ENCODE assay signal across 8 cellular contexts in the genomic region with DNA sequence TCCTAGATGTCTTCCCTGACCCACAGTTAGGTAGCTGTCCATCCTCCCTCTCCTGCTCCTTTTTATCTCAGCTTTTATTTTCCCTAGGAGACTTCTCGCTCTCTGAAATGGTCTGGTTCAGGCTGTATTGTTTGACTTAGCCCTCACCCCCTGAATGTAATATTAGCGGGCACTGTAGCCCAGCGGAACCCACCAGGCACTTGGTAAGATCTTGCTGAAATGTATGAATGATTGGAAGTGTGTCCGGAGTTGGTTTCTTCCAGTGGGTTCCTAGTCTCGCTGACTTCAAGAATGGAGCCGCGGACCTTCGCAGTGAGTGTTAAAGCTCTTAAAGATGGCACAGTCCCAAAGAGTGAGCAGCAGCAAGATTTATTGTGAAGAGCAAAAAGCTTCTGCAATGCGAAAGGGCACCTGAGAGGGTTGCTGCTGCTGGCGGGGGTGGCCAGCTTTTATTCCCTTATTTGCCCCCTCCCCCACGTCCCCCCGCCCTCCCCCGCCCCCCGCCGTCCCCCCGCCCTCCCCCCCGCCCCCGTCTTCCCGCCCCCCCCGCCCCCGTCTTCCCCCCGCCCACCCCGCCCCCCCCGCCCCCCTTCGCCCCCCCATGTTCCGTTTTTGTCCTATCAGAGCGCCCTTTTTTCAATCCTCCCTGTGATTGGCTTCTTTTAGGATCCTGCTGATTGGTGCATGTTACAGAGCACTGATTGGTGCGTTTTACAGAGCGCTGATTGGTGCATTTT. TPM values are rescaled to one million over a fixed set of nuclear protein-coding genes. Genes with fewer than 3 reads are reported as not detected.
A peak's percentile ranks its signal among the peaks of the same experiment; 100 is the strongest.
DNase-seq lines count a peak whose midpoint lies in the region; ATAC-seq and TF ChIP-seq lines count a peak whose summit lies in the region.

No MANE protein-coding gene starts in this region.

- H3K9me3 ChIP-seq in AG04450 (ENCODE audit: control insufficient read depth, insufficient read depth, low read length) (no peaks in the 10 kb centered on the region), neutrophil (no peaks in the 10 kb centered on the region)

- CTCF ChIA-PET in AG04450 (lab: Charles Lee) = no interaction called here

- no peak for DNase-seq in AG04450 (ENCODE audit: low read depth, low spot score)
- DNase-seq in RPMI7951 (ENCODE audit: low read depth) = peak; percentile 79
- DNase-seq in epithelial cell of proximal tubule (ENCODE audit: low read depth) = no peak
- no peak for DNase-seq in superior temporal gyrus (ENCODE audit: extremely low spot score)

- TF ChIP-seq CTCF in AG04450 (IDR thresholded peaks at IDR 0.05; ENCODE audit: low read depth, low read length) = no peak
- TF ChIP-seq CTCF in epithelial cell of proximal tubule (conservative IDR thresholded peaks at IDR 0.05; ENCODE audit: low read depth, low read length) = no peak
- TF ChIP-seq CTCF in neutrophil (IDR thresholded peaks at IDR 0.05) = no peak

- H3K27ac ChIP-seq in AG04450 (ENCODE audit: low read depth, low read length) = no peak overlapping the region
- no peak overlapping the region for H3K27ac ChIP-seq in neutrophil

- H3K4me3 ChIP-seq in AG04450 (ENCODE audit: low read depth, low read length) (peak overlapping the region; percentile 75), epithelial cell of proximal tubule (ENCODE audit: low read depth, low read length) (peak overlapping the region; percentile 80), neutrophil (ENCODE audit: low read depth in 1 of 2, low read length in 1 of 2) (peak overlapping the region; percentile 71 to 91)

- peak; percentile 39 for ATAC-seq in GM19455 (IDR thresholded peaks at IDR 0.05; ENCODE audit: unreplicated experiment)
- no peak for ATAC-seq in HG02973 (IDR thresholded peaks at IDR 0.05; ENCODE audit: unreplicated experiment)
- no peak for ATAC-seq in GM18502 (IDR thresholded peaks at IDR 0.05; ENCODE audit: poor library complexity, unreplicated experiment)

- H3K27me3 ChIP-seq in AG04450 (ENCODE audit: control insufficient read depth, insufficient read depth, low read length) = no peaks in the 10 kb centered on the region
- peaks cover 29% of the 10 kb centered on the region for H3K27me3 ChIP-seq in neutrophil

- peaks cover 9 to 15% of the 10 kb centered on the region in 2 experiments for H3K4me1 ChIP-seq in neutrophil (ENCODE audit: control insufficient read depth in 1 of 2, insufficient read depth in 1 of 2, low read depth in 1 of 2, low read length in 1 of 2)

- no peaks in the 10 kb centered on the region for H3K36me3 ChIP-seq in neutrophil

- POLR2A ChIA-PET in AG04450 (lab: Yijun Ruan, JAX) = interaction anchor here (0.8 to 1.2 kb wide), 2 partner anchors 29 to 420 kb away, joined by 3 to 12 read pairs; a partner anchor contains a TSS

RNA-seq across cellular contexts. Expression of a gene that starts 0.7 kb away (rescaled TPM):
- 6.8 and 8.7 TPM in 2 replicates for polyA plus RNA-seq in AG04450 (2011; rRNA removed)
- 9.2 and 11.5 TPM in 2 replicates for polyA minus RNA-seq in AG04450 (2011; rRNA and poly(A)+ RNA removed)
- total RNA-seq in RPMI7951 (2014; rRNA removed; shearing (Covaris generic)) = 11.1 and 12.6 TPM in 2 replicates
- 10.1 and 20.6 TPM in 2 replicates for total RNA-seq in epithelial cell of proximal tubule

RNA-seq across cellular contexts. Expression of a gene that starts 29.0 kb away (rescaled TPM):
- polyA plus RNA-seq in AG04450 (2011; rRNA removed) = 79.5 and 83.3 TPM in 2 replicates
- 47.7 and 51.7 TPM in 2 replicates for polyA minus RNA-seq in AG04450 (2011; rRNA and poly(A)+ RNA removed)
- 115 and 119 TPM in 2 replicates for total RNA-seq in RPMI7951 (2014; rRNA removed; shearing (Covaris generic))
- total RNA-seq in epithelial cell of proximal tubule = 82.7 and 148 TPM in 2 replicates
